Comparison of ENCODE assay signal across 8 cellular contexts in the genomic region with DNA sequence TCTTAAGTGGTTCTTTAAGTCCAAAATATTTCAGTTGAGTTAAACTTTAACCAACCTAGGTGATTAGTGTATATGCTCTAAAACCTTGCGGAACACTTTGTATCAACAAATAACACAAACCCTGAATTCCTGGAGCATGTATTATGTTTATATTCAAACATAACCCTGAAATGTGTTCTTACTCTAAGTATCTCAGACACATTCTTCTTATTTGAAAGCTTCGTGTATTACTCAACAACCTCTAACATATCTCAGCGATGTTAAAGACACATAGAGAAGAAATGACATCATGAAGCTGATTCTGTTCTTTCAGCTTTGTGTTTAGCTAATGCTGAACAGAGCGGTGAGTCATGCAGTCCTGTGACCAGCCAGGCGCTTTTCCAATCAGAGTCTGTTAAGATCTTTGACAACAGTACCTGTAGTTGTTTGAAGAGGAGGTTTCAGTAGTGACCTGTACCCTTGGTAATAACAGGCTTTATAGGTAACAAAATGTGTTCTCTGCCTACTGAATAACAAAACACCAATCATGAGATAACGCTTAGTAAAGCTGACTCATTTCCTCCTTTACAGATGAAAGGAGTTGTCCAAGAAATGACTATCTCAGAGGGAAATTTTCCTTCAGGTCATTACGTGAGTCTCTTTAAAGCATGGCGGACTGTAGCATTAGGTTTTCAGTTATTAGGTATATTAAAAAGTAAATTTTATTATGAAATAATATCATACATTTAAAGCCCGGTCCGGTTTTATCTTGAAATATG.
A peak's percentile ranks its signal among the peaks of the same experiment; 100 is the strongest.
DNase-seq lines count a peak whose midpoint lies in the region; ATAC-seq, FAIRE-seq and TF ChIP-seq lines count a peak whose summit lies in the region.

No MANE protein-coding gene starts in this region.

- H3K4me1 Mint-ChIP-seq in effector memory CD8-positive, alpha-beta T cell (ENCODE audit: low read depth in 2 of 2) = peaks cover 20 to 32% of the 10 kb centered on the region in 2 donors

- TF ChIP-seq POLR2A in H54 (IDR thresholded peaks at IDR 0.05; ENCODE audit: low read depth, low read length) = no peak

- H3K27me3 Mint-ChIP-seq in effector memory CD8-positive, alpha-beta T cell = no peaks in the 10 kb centered on the region

- peak overlapping the region; percentile 91 to 99 for H3K27ac Mint-ChIP-seq in effector memory CD8-positive, alpha-beta T cell

- ATAC-seq in activated CD4-positive, CD25-positive, alpha-beta regulatory T cell treated with anti-CD3 and anti-CD28 coated beads, Interleukin-2, amount 50 U/mL, for 24 hours = peak; percentile 90 to 93
- peak; percentile 90 for ATAC-seq in effector memory CD8-positive, alpha-beta T cell (replicated peaks)
- ATAC-seq in mucosa of descending colon = peak; percentile 89
- ATAC-seq in stimulated activated naive CD8-positive, alpha-beta T cell treated with anti-CD3 and anti-CD28 coated beads, Interleukin-15, Interleukin-2, amounts not matched to agents 100 U/mL and 50 U/mL, for 24 hours = peak; percentile 93

- no peaks in the 10 kb centered on the region for H3K36me3 ChIP-seq in mucosa of descending colon (ENCODE audit: low read depth)

- peaks cover 35% of the 10 kb centered on the region for H3K4me1 ChIP-seq in mucosa of descending colon (ENCODE audit: low read depth)

- H3K9me3 ChIP-seq in mucosa of descending colon = no peaks in the 10 kb centered on the region

- intact Hi-C loops in mucosa of descending colon (cut with DNase I, micrococcal nuclease) = loop anchor here in 1 of 2 donors (10.0 kb wide), 1 partner anchor 68 kb away; the partner anchor contains the start of gene KLF6

- peak; percentile 73 for FAIRE-seq in H54 (lab: Jason Lieb, UNC)

- DNase-seq in GM12865 (ENCODE audit: low read depth) (peak; percentile 91), H54 (ENCODE audit: insufficient read length, low spot score) (peak; percentile 40), LNCaP clone FGC (ENCODE audit: low read depth) (peak; percentile 100), mucosa of descending colon (peak; percentile 76 to 91 (median 84)), NCI-H1105 treated with DMSO at 0.1 percent for 48 hours (lab: John Stamatoyannopoulos, UW) (no peak)
- DNase-seq in effector memory CD8-positive, alpha-beta T cell = peak; percentile 58 to 61 (median 60)
- DNase-seq in stimulated activated naive CD8-positive, alpha-beta T cell treated with anti-CD3 and anti-CD28 coated beads, Interleukin-15, Interleukin-2, amounts not matched to agents 100 U/mL and 50 U/mL, for 24 hours = peak; percentile 54

- H3K4me3 Mint-ChIP-seq in effector memory CD8-positive, alpha-beta T cell = peak overlapping the region; percentile 60 to 74

- TF ChIP-seq CTCF in GM12865 (IDR thresholded peaks at IDR 0.05; ENCODE audit: insufficient read depth, low read depth, low read length, missing control alignments) (no peak), LNCaP clone FGC (IDR thresholded peaks at IDR 0.05; ENCODE audit: control insufficient read depth, extremely low read depth, insufficient read depth) (no peak), mucosa of descending colon (IDR thresholded peaks at IDR 0.05) (no peak)

- H3K36me3 Mint-ChIP-seq in effector memory CD8-positive, alpha-beta T cell (ENCODE audit: insufficient read depth) = peaks cover 18% of the 10 kb centered on the region

- H3K9me3 Mint-ChIP-seq in effector memory CD8-positive, alpha-beta T cell = no peaks in the 10 kb centered on the region

- peak overlapping the region; percentile 14; the same call in 1 of the 2 replicates for H3K4me3 ChIP-seq in GM12865 (ENCODE audit: low read depth, low read length)
- H3K4me3 ChIP-seq in LNCaP clone FGC (ENCODE audit: low read depth, low read length) = no peak overlapping the region; the same call in 1 of the 2 replicates
- no peak overlapping the region for H3K4me3 ChIP-seq in mucosa of descending colon
